1 cellular context compared by ENCODE assay signal in genomic region chr9:5360341-5360740, GRCh38.
TF ChIP-seq lines count a peak whose summit lies in the region.

No MANE protein-coding gene starts in this region.

TF ChIP-seq in K562, 482 proteins besides CTCF, POLR2A, EP300 and RAD21 (continued from another document):
- TF ChIP-seq ZBTB40 (IDR thresholded peaks at IDR 0.05), result 0 out of 2 replicates have a peak, but pooled peaks have one; percentile 31
- no peak for TF ChIP-seq ZBTB40 (CRISPR knock-in tag; IDR thresholded peaks at IDR 0.05)
